13 cellular contexts compared by ENCODE assay signal in genomic region chr22:38735126-38735464, GRCh38. TPM values are rescaled to one million over a fixed set of nuclear protein-coding genes. Genes with fewer than 3 reads are reported as not detected.
DNase-seq lines count a peak whose midpoint lies in the region; ATAC-seq and TF ChIP-seq lines count a peak whose summit lies in the region.
"Had no signal": no experiment of that assay in that cellular context is flagged by ENCODE, and none has a peak within 500 bp of the region (broad histone marks: within the 10 kb centered on the region; RNA-seq: fewer than 3 reads in every experiment).

No MANE protein-coding gene starts in this region.

- 85% methylated on average over 7 of the region's 7 CpGs for WGBS in prostate gland

- peaks cover 34 to 47% of the 10 kb centered on the region in 2 donors for H3K36me3 ChIP-seq in prostate gland

- intact Hi-C loops in CD4-positive, alpha-beta T cell (cut with DNase I, micrococcal nuclease) = loop anchor here in 1 of 2 experiments (2.0 kb wide), 1 partner anchor 14 kb away; no protein-coding TSS in a partner anchor
- intact Hi-C loops in prostate gland (cut with DNase I) = no loop called here

- CTCF ChIA-PET in CD4-positive, alpha-beta T cell (lab: Charles Lee) = interaction anchor here (0.8 to 1.4 kb wide), 2 partner anchors 19 to 31 kb away, joined by 3 to 4 read pairs; no protein-coding TSS in a partner anchor

- peaks cover 65% of the 10 kb centered on the region for H3K4me1 Mint-ChIP-seq in CD4-positive, alpha-beta T cell (ENCODE audit: low read depth)
- H3K4me1 Mint-ChIP-seq in IgD-negative memory B cell = peaks cover 14 to 25% (median 19%) of the 10 kb centered on the region in 3 donors

- peak overlapping the region; percentile 43 for H3K27ac ChIP-seq in CD4-positive, alpha-beta T cell (ENCODE audit: low read depth, low read length)
- H3K27ac ChIP-seq in cingulate gyrus (ENCODE audit: low read depth, low read length) (peak overlapping the region; percentile 99), prostate gland (peak overlapping the region; percentile 66 to 82)

- no peak for ATAC-seq in CD4-positive, alpha-beta T cell (ENCODE audit: poor library complexity)
- ATAC-seq in GM18873 (IDR thresholded peaks at IDR 0.05; ENCODE audit: low FRiP score, unreplicated experiment) = no peak
- ATAC-seq in GM19328 (IDR thresholded peaks at IDR 0.05; ENCODE audit: unreplicated experiment) = no peak

- no peak for DNase-seq in CD4-positive, alpha-beta T cell
- DNase-seq in prostate gland (ENCODE audit: low spot score) = no peak
- no peak for DNase-seq in SW480 (ENCODE audit: low spot score)
- no peak for DNase-seq in nucleus accumbens (lab: John Stamatoyannopoulos, UW)
- DNase-seq: activated T-cell treated with anti-CD3 and anti-CD28 coated beads, Interleukin-2, amount 50 U/mL, for 1 hour; Karpas-422; NCI-H2171 treated with DMSO at 0.1 percent for 48 hours; T1000 had no signal

- no peaks in the 10 kb centered on the region for H3K27me3 ChIP-seq in CD4-positive, alpha-beta T cell (ENCODE audit: control insufficient read depth, insufficient read depth, low read length)
- H3K27me3 ChIP-seq in prostate gland (replicated peaks; ENCODE audit: insufficient read depth) = no peaks in the 10 kb centered on the region

- peak overlapping the region; percentile 37 for H3K4me3 Mint-ChIP-seq in CD4-positive, alpha-beta T cell
- no peak overlapping the region for H3K4me3 Mint-ChIP-seq in IgD-negative memory B cell
- H3K4me3 Mint-ChIP-seq: nephron had no signal

- TF ChIP-seq CTCF in CD4-positive, alpha-beta T cell (IDR thresholded peaks at IDR 0.05) = no peak
- no peak for TF ChIP-seq CTCF in prostate gland (IDR thresholded peaks at IDR 0.05)

- H3K9me3 Mint-ChIP-seq in CD4-positive, alpha-beta T cell = no peaks in the 10 kb centered on the region
- H3K9me3 Mint-ChIP-seq in IgD-negative memory B cell = no peaks in the 10 kb centered on the region
- H3K9me3 Mint-ChIP-seq: nephron had no signal

- peaks cover 8% of the 10 kb centered on the region for H3K4me1 ChIP-seq in prostate gland (replicated peaks)

- POLR2A ChIA-PET in CD4-positive, alpha-beta T cell (lab: Charles Lee) = interaction anchor here (0.8 to 21.7 kb wide), 9 partner anchors 11 to 108 kb away, joined by 3 to 752 read pairs (median 7); partner anchors contain the start of genes GTPBP1, SUN2 and TOMM22

- no peaks in the 10 kb centered on the region for H3K9me3 ChIP-seq in CD4-positive, alpha-beta T cell (ENCODE audit: control insufficient read depth, low read length)
- H3K9me3 ChIP-seq in prostate gland = no peaks in the 10 kb centered on the region

- no peak overlapping the region for H3K4me3 ChIP-seq in prostate gland

- H3K27me3 Mint-ChIP-seq in CD4-positive, alpha-beta T cell = no peaks in the 10 kb centered on the region
- no peaks in the 10 kb centered on the region for H3K27me3 Mint-ChIP-seq in IgD-negative memory B cell

- peaks cover 97% of the 10 kb centered on the region for H3K36me3 Mint-ChIP-seq in CD4-positive, alpha-beta T cell (ENCODE audit: low read depth)
- H3K36me3 Mint-ChIP-seq in IgD-negative memory B cell = peaks cover 1% of the 10 kb centered on the region

- peak overlapping the region; percentile 88 for H3K27ac Mint-ChIP-seq in CD4-positive, alpha-beta T cell
- H3K27ac Mint-ChIP-seq in IgD-negative memory B cell = peak overlapping the region; percentile 80 to 99 (median 82)

- TF ChIP-seq POLR2A in prostate gland (IDR thresholded peaks at IDR 0.05) = no peak

RNA-seq across cellular contexts. Expression of gene SUN2, which starts 20.7 kb away (rescaled TPM):
- 100 to 1,000 TPM; 440 to 453 TPM for total RNA-seq in CD4-positive, alpha-beta T cell
- 206 TPM for polyA plus RNA-seq in IgD-negative memory B cell
- total RNA-seq in prostate gland = 100 to 1,000 TPM; 401 to 445 TPM

RNA-seq across cellular contexts. Expression of gene GTPBP1, which starts 29.4 kb away (rescaled TPM):
- total RNA-seq in CD4-positive, alpha-beta T cell = 100 to 1,000 TPM; 263 to 272 TPM
- polyA plus RNA-seq in IgD-negative memory B cell = 46.7 TPM
- 10 to 100 TPM; 61.9 to 74.5 TPM for total RNA-seq in prostate gland

RNA-seq across cellular contexts. Expression of gene JOSD1, which starts 34.4 kb away (rescaled TPM):
- total RNA-seq in CD4-positive, alpha-beta T cell = 100 to 1,000 TPM; 303 to 307 TPM
- 5.4 TPM for polyA plus RNA-seq in IgD-negative memory B cell
- 10 to 100 TPM; 56.7 to 69.2 TPM for total RNA-seq in prostate gland

RNA-seq across cellular contexts. Expression of gene TOMM22, which starts 53.3 kb away (rescaled TPM):
- 10 to 100 TPM; 53.7 to 54.8 TPM for total RNA-seq in CD4-positive, alpha-beta T cell
- 67.0 TPM for polyA plus RNA-seq in IgD-negative memory B cell
- 10 to 100 TPM; 44.5 to 50.8 TPM for total RNA-seq in prostate gland

RNA-seq across cellular contexts. Expression of gene DNAL4, which starts 58.8 kb away (rescaled TPM):
- 1 to 10 TPM; 1.9 to 2.7 TPM for total RNA-seq in CD4-positive, alpha-beta T cell
- polyA plus RNA-seq in IgD-negative memory B cell = 9.0 TPM
- 10 to 100 TPM; 36.9 to 41.8 TPM for total RNA-seq in prostate gland

Comparison
In these comparisons a context has a peak if more than half of its experiments do, and no peak if none do; other contexts are left out.
1. H3K27ac ChIP-seq: peak in every context shown above with its lines; median percentile 99 in cingulate gyrus; 74 in prostate gland; 43 in CD4-positive, alpha-beta T cell.
2. RNA of gene JOSD1, which starts 34.4 kb away (total RNA-seq): 303 to 307 TPM in CD4-positive, alpha-beta T cell; 56.7 to 69.2 TPM in prostate gland; every median in the first group is over 4 times any median in the second.